ENCODE assay signal across 2 cellular contexts in the genomic region with DNA sequence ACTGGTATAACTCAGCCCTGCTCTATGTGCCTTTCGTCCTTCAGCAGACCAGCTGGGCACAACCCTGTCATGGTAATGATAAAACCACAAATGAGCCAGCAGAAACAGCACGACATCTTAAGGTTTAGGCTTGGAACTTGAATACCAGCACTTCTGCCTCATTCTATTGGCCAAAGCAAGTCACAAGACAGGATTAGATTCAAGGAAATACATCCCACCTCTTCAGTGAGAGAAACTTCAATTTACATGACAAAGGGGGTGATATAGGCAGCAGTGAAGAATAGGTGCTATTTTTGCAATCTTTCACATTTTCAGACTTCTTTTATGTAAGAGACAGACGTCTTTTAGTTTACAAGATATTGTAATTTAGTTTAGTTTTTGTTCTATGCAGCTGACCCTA.
A peak's percentile ranks its signal among the peaks of the same experiment; 100 is the strongest.
TF ChIP-seq lines count a peak whose summit lies in the region.

No MANE protein-coding gene starts in this region.

TF ChIP-seq in GM23338, 12 proteins besides CTCF, POLR2A, EP300 and RAD21 (continues in another document):
- no peak for TF ChIP-seq POLR2AphosphoS5 (IDR thresholded peaks at IDR 0.05; ENCODE audit: low read depth)
- TF ChIP-seq ZNF114 (CRISPR knock-in tag; IDR thresholded peaks at IDR 0.05): no peak
- no peak for TF ChIP-seq CREB1 (CRISPR knock-in tag; IDR thresholded peaks at IDR 0.05; ENCODE audit: low read depth)
- TF ChIP-seq JUNB (IDR thresholded peaks at IDR 0.05; ENCODE audit: unreplicated experiment): no peak
- no peak for TF ChIP-seq STAT1 (IDR thresholded peaks at IDR 0.05; ENCODE audit: unreplicated experiment)
- TF ChIP-seq EZH2 (IDR thresholded peaks at IDR 0.05; ENCODE audit: low read depth, unreplicated experiment): no peak
- TF ChIP-seq, protein P1, sequence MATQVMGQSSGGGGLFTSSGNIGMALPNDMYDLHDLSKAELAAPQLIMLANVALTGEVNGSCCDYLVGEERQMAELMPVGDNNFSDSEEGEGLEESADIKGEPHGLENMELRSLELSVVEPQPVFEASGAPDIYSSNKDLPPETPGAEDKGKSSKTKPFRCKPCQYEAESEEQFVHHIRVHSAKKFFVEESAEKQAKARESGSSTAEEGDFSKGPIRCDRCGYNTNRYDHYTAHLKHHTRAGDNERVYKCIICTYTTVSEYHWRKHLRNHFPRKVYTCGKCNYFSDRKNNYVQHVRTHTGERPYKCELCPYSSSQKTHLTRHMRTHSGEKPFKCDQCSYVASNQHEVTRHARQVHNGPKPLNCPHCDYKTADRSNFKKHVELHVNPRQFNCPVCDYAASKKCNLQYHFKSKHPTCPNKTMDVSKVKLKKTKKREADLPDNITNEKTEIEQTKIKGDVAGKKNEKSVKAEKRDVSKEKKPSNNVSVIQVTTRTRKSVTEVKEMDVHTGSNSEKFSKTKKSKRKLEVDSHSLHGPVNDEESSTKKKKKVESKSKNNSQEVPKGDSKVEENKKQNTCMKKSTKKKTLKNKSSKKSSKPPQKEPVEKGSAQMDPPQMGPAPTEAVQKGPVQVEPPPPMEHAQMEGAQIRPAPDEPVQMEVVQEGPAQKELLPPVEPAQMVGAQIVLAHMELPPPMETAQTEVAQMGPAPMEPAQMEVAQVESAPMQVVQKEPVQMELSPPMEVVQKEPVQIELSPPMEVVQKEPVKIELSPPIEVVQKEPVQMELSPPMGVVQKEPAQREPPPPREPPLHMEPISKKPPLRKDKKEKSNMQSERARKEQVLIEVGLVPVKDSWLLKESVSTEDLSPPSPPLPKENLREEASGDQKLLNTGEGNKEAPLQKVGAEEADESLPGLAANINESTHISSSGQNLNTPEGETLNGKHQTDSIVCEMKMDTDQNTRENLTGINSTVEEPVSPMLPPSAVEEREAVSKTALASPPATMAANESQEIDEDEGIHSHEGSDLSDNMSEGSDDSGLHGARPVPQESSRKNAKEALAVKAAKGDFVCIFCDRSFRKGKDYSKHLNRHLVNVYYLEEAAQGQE (IDR thresholded peaks at IDR 0.05; ENCODE audit: unreplicated experiment): no peak
- no peak for TF ChIP-seq NANOG (IDR thresholded peaks at IDR 0.05; ENCODE audit: borderline replicate concordance)
- TF ChIP-seq, protein P2, sequence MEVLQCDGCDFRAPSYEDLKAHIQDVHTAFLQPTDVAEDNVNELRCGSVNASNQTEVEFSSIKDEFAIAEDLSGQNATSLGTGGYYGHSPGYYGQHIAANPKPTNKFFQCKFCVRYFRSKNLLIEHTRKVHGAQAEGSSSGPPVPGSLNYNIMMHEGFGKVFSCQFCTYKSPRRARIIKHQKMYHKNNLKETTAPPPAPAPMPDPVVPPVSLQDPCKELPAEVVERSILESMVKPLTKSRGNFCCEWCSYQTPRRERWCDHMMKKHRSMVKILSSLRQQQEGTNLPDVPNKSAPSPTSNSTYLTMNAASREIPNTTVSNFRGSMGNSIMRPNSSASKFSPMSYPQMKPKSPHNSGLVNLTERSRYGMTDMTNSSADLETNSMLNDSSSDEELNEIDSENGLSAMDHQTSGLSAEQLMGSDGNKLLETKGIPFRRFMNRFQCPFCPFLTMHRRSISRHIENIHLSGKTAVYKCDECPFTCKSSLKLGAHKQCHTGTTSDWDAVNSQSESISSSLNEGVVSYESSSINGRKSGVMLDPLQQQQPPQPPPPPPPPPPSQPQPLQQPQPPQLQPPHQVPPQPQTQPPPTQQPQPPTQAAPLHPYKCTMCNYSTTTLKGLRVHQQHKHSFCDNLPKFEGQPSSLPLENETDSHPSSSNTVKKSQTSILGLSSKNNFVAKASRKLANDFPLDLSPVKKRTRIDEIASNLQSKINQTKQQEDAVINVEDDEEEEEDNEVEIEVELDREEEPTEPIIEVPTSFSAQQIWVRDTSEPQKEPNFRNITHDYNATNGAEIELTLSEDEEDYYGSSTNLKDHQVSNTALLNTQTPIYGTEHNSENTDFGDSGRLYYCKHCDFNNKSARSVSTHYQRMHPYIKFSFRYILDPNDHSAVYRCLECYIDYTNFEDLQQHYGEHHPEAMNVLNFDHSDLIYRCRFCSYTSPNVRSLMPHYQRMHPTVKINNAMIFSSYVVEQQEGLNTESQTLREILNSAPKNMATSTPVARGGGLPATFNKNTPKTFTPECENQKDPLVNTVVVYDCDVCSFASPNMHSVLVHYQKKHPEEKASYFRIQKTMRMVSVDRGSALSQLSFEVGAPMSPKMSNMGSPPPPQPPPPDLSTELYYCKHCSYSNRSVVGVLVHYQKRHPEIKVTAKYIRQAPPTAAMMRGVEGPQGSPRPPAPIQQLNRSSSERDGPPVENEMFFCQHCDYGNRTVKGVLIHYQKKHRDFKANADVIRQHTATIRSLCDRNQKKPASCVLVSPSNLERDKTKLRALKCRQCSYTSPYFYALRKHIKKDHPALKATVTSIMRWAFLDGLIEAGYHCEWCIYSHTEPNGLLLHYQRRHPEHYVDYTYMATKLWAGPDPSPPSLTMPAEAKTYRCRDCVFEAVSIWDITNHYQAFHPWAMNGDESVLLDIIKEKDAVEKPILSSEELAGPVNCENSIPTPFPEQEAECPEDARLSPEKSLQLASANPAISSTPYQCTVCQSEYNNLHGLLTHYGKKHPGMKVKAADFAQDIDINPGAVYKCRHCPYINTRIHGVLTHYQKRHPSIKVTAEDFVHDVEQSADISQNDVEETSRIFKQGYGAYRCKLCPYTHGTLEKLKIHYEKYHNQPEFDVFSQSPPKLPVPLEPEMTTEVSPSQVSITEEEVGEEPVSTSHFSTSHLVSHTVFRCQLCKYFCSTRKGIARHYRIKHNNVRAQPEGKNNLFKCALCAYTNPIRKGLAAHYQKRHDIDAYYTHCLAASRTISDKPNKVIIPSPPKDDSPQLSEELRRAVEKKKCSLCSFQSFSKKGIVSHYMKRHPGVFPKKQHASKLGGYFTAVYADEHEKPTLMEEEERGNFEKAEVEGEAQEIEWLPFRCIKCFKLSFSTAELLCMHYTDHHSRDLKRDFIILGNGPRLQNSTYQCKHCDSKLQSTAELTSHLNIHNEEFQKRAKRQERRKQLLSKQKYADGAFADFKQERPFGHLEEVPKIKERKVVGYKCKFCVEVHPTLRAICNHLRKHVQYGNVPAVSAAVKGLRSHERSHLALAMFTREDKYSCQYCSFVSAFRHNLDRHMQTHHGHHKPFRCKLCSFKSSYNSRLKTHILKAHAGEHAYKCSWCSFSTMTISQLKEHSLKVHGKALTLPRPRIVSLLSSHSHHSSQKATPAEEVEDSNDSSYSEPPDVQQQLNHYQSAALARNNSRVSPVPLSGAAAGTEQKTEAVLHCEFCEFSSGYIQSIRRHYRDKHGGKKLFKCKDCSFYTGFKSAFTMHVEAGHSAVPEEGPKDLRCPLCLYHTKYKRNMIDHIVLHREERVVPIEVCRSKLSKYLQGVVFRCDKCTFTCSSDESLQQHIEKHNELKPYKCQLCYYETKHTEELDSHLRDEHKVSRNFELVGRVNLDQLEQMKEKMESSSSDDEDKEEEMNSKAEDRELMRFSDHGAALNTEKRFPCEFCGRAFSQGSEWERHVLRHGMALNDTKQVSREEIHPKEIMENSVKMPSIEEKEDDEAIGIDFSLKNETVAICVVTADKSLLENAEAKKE (CRISPR knock-in tag; IDR thresholded peaks at IDR 0.05): no peak
- TF ChIP-seq ETS1 (IDR thresholded peaks at IDR 0.05): no peak

TF ChIP-seq in H1, 55 proteins besides CTCF, POLR2A, EP300 and RAD21:
- no peak for TF ChIP-seq SIN3A (conservative IDR thresholded peaks at IDR 0.05 in 1 of 2, IDR thresholded peaks at IDR 0.05 in 1 of 2; ENCODE audit: low read depth in 1 of 2, low read length in 2 of 2)
- TF ChIP-seq CEBPB (IDR thresholded peaks at IDR 0.05; ENCODE audit: low read depth, low read length): no peak
- TF ChIP-seq, protein P3, sequence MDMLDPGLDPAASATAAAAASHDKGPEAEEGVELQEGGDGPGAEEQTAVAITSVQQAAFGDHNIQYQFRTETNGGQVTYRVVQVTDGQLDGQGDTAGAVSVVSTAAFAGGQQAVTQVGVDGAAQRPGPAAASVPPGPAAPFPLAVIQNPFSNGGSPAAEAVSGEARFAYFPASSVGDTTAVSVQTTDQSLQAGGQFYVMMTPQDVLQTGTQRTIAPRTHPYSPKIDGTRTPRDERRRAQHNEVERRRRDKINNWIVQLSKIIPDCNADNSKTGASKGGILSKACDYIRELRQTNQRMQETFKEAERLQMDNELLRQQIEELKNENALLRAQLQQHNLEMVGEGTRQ (IDR thresholded peaks at IDR 0.05; ENCODE audit: low read length): peak; percentile 49; the same call in 1 of the 2 replicates
- no peak for TF ChIP-seq SIRT6 (IDR thresholded peaks at IDR 0.05; ENCODE audit: low read length)
- no peak for TF ChIP-seq SIX5 (IDR thresholded peaks at IDR 0.05; ENCODE audit: low read depth, low read length)
- TF ChIP-seq KDM5A (IDR thresholded peaks at IDR 0.05; ENCODE audit: low read length): no peak
- 0 out of 2 replicates have a peak, but pooled peaks have one; percentile 35 for TF ChIP-seq POU5F1 (IDR thresholded peaks at IDR 0.05; ENCODE audit: low read depth, low read length)
